Comparison of ENCODE assay signal across 22 cellular contexts in the genomic region with DNA sequence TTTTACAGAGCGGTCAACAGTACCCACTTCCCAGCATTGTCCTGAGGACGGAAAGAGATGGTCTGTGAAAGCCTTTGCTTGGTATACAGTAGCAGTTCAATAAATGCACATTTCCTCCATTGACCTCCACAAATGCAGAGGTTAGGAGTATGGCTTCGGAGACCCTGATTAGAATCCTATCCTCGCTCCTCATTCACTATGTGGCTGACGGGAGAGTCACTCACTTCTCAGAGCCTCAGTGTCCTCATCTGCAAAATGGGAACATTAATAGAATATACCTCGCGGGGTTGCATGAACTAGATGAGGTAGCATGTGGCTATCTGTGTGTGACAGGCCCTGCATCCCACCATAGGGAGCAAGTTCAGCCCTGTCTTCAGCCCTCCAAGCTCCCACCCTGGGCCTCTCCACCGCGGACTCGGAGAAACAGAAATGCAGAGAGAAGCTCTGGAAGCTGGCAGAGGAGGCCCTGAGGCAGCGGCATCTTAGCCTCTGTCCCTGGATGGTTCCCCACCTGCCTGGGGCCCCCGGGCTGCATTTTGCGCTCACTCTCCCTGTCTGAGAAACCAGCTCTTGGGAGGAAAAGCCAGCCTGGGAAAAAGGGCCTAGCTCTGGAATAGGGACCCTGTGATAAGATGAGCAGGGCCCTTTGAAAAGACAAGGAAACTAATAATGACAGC. TPM values are rescaled to one million over a fixed set of nuclear protein-coding genes. Genes with fewer than 3 reads are reported as not detected.
A peak's percentile ranks its signal among the peaks of the same experiment; 100 is the strongest.
DNase-seq lines count a peak whose midpoint lies in the region; ATAC-seq and TF ChIP-seq lines count a peak whose summit lies in the region.
"Had no signal": no experiment of that assay in that cellular context is flagged by ENCODE, and none has a peak within 500 bp of the region (broad histone marks: within the 10 kb centered on the region; RNA-seq: fewer than 3 reads in every experiment).

No MANE protein-coding gene starts in this region.

- peak overlapping the region; percentile 38 to 75 (median 73) for H3K27ac Mint-ChIP-seq in CD4-positive, CD25-positive, alpha-beta regulatory T cell
- peak overlapping the region; percentile 88 for H3K27ac Mint-ChIP-seq in stimulated activated effector memory CD8-positive, alpha-beta T cell treated with anti-CD3 and anti-CD28 coated beads, Interleukin-12 subunit alpha, Interleukin-12 subunit beta, amount 100 ng/mL, for 72 hours

- no peaks in the 10 kb centered on the region for H3K9me3 Mint-ChIP-seq in CD4-positive, CD25-positive, alpha-beta regulatory T cell
- no peaks in the 10 kb centered on the region for H3K9me3 Mint-ChIP-seq in stimulated activated effector memory CD8-positive, alpha-beta T cell treated with anti-CD3 and anti-CD28 coated beads, Interleukin-12 subunit alpha, Interleukin-12 subunit beta, amount 100 ng/mL, for 72 hours

- no peak for TF ChIP-seq CTCF in right lobe of liver (IDR thresholded peaks at IDR 0.05)
- TF ChIP-seq CTCF in coronary artery (IDR thresholded peaks at IDR 0.05): no peak

- H3K27ac ChIP-seq in CD4-positive, CD25-positive, alpha-beta regulatory T cell (ENCODE audit: insufficient read depth, low read length, poor library complexity, severe bottlenecking): no peak overlapping the region
- peak overlapping the region; percentile 76 for H3K27ac ChIP-seq in adipose tissue (ENCODE audit: low read depth, low read length)
- H3K27ac ChIP-seq in right lobe of liver: peak overlapping the region in 2 of 3 donors; percentile 19 to 73
- H3K27ac ChIP-seq in coronary artery: peak overlapping the region in 1 of 2 donors; percentile 64
- H3K27ac ChIP-seq: epithelial cell of prostate, gastrocnemius medialis, thyroid gland had no signal

- H3K4me3 Mint-ChIP-seq in CD4-positive, CD25-positive, alpha-beta regulatory T cell: peak overlapping the region in 1 of 4 donors; percentile 56
- peak overlapping the region; percentile 25 for H3K4me3 Mint-ChIP-seq in stimulated activated effector memory CD8-positive, alpha-beta T cell treated with anti-CD3 and anti-CD28 coated beads, Interleukin-12 subunit alpha, Interleukin-12 subunit beta, amount 100 ng/mL, for 72 hours

- no peak for DNase-seq in CD4-positive, CD25-positive, alpha-beta regulatory T cell
- DNase-seq in right lobe of liver (peak in 1 of 3 donors; percentile 37), coronary artery (ENCODE audit: low spot score) (no peak), NCI-H510A treated with DMSO at 0.1 percent for 48 hours (lab: John Stamatoyannopoulos, UW) (no peak), NCI-H446 treated with DMSO at 0.1 percent for 48 hours (lab: John Stamatoyannopoulos, UW) (no peak), NCI-H345 (lab: John Stamatoyannopoulos, UW) (no peak)
- DNase-seq in stimulated activated effector memory CD8-positive, alpha-beta T cell treated with anti-CD3 and anti-CD28 coated beads, Interleukin-12 subunit alpha, Interleukin-12 subunit beta, amount 100 ng/mL, for 72 hours (ENCODE audit: low spot score in 2 of 2): no peak
- DNase-seq: activated CD4-positive, alpha-beta T cell treated with anti-CD3 and anti-CD28 coated beads, Interleukin-2, amount 50 U/mL, for 4 hours; activated naive CD4-positive, alpha-beta T cell treated with anti-CD3 and anti-CD28 coated beads, Interleukin-2, amount 50 U/mL, for 16 hours; Caco-2; dermis blood vessel endothelial cell; gastrocnemius medialis; NCI-H2081; NCI-H526; stimulated activated CD8-positive, alpha-beta memory T cell treated with anti-CD3 and anti-CD28 coated beads, Interleukin-4, amount 100 ng/mL, for 48 hours; SW 1271; thyroid gland had no signal

- no peaks in the 10 kb centered on the region for H3K27me3 Mint-ChIP-seq in CD4-positive, CD25-positive, alpha-beta regulatory T cell

- H3K4me3 ChIP-seq in CD4-positive, CD25-positive, alpha-beta regulatory T cell (ENCODE audit: low read depth, low read length): no peak overlapping the region
- no peak overlapping the region for H3K4me3 ChIP-seq in right lobe of liver
- H3K4me3 ChIP-seq in coronary artery: no peak overlapping the region
- H3K4me3 ChIP-seq: gastrocnemius medialis, thyroid gland had no signal

- H3K4me1 Mint-ChIP-seq in CD4-positive, CD25-positive, alpha-beta regulatory T cell: peaks cover 0 to 61% (median 9%) of the 10 kb centered on the region in 4 donors
- H3K4me1 Mint-ChIP-seq in stimulated activated effector memory CD8-positive, alpha-beta T cell treated with anti-CD3 and anti-CD28 coated beads, Interleukin-12 subunit alpha, Interleukin-12 subunit beta, amount 100 ng/mL, for 72 hours: peaks cover 58% of the 10 kb centered on the region

- no peak for TF ChIP-seq POLR2A in right lobe of liver (IDR thresholded peaks at IDR 0.05)

- peaks cover 33% of the 10 kb centered on the region for H3K4me1 ChIP-seq in CD4-positive, CD25-positive, alpha-beta regulatory T cell (ENCODE audit: control insufficient read depth, insufficient read depth, low read length, poor library complexity, severe bottlenecking)
- no peaks in the 10 kb centered on the region for H3K4me1 ChIP-seq in right lobe of liver
- H3K4me1 ChIP-seq: Caco-2 had no signal

- H3K36me3 Mint-ChIP-seq in CD4-positive, CD25-positive, alpha-beta regulatory T cell: no peaks in the 10 kb centered on the region
- H3K36me3 Mint-ChIP-seq in stimulated activated effector memory CD8-positive, alpha-beta T cell treated with anti-CD3 and anti-CD28 coated beads, Interleukin-12 subunit alpha, Interleukin-12 subunit beta, amount 100 ng/mL, for 72 hours: no peaks in the 10 kb centered on the region

- no peaks in the 10 kb centered on the region for H3K36me3 ChIP-seq in CD4-positive, CD25-positive, alpha-beta regulatory T cell (ENCODE audit: control insufficient read depth, insufficient read depth, low read length)
- no peaks in the 10 kb centered on the region for H3K36me3 ChIP-seq in right lobe of liver
- H3K36me3 ChIP-seq: gastrocnemius medialis, thyroid gland had no signal

- ATAC-seq in CD4-positive, CD25-positive, alpha-beta regulatory T cell (ENCODE audit: low read depth in 2 of 2): no peak
- no peak for ATAC-seq in right lobe of liver
- no peak for ATAC-seq in stimulated activated effector memory CD8-positive, alpha-beta T cell treated with anti-CD3 and anti-CD28 coated beads, Interleukin-12 subunit alpha, Interleukin-12 subunit beta, amount 100 ng/mL, for 72 hours
- ATAC-seq: gastrocnemius medialis, Right ventricle myocardium inferior had no signal

- intact Hi-C loops in right lobe of liver (cut with DNase I): no loop called here

- H3K27me3 ChIP-seq in CD4-positive, CD25-positive, alpha-beta regulatory T cell (ENCODE audit: control insufficient read depth, insufficient read depth, low read length): no peaks in the 10 kb centered on the region
- H3K27me3 ChIP-seq in right lobe of liver: no peaks in the 10 kb centered on the region
- H3K27me3 ChIP-seq: gastrocnemius medialis, thyroid gland had no signal

- no peaks in the 10 kb centered on the region for H3K9me3 ChIP-seq in CD4-positive, CD25-positive, alpha-beta regulatory T cell (ENCODE audit: control insufficient read depth in 2 of 2, low read length in 2 of 2)
- no peaks in the 10 kb centered on the region for H3K9me3 ChIP-seq in right lobe of liver
- H3K9me3 ChIP-seq: Caco-2, gastrocnemius medialis, thyroid gland had no signal

- WGBS in adipose tissue, 3 donors: 90 to 92% (median 90%) methylated on average over 13 of the region's 13 CpGs
- WGBS in right lobe of liver (ENCODE audit: insufficient coverage, low coverage, low lambda C conversion rate, missing lambda C conversion rate): 76% methylated on average over 8 of the region's 13 CpGs

RNA-seq across cellular contexts. Expression of a gene that starts 11.9 kb away (rescaled TPM):
- 0.57 TPM for total RNA-seq in CD4-positive, CD25-positive, alpha-beta regulatory T cell
- polyA plus RNA-seq in CD4-positive, CD25-positive, alpha-beta regulatory T cell: under 1 TPM in 2 of 4 donors, not detected in 2; 0.13 to 0.41 TPM
- 10 to 100 TPM in 2 of 3 donors, 1 to 10 TPM in 1; 4.9 to 69.3 (median 49.3) TPM for polyA plus RNA-seq in adipose tissue
- 10 to 100 TPM in 3 of 6 experiments, 1 to 10 TPM in 3; 7.5 to 29.1 (median 10.1) TPM for total RNA-seq in right lobe of liver
- total RNA-seq: Caco-2, dermis blood vessel endothelial cell had no signal

RNA-seq across cellular contexts. Expression of a gene that starts 18.2 kb away (rescaled TPM):
- 30.4 TPM for total RNA-seq in CD4-positive, CD25-positive, alpha-beta regulatory T cell
- polyA plus RNA-seq in CD4-positive, CD25-positive, alpha-beta regulatory T cell: 10 to 100 TPM; 21.9 to 32.8 (median 23.3) TPM
- 10 to 100 TPM; 36.4 to 42.0 (median 39.9) TPM for polyA plus RNA-seq in adipose tissue
- 10 to 100 TPM in 5 of 6 experiments, 1 to 10 TPM in 1; 9.8 to 21.2 (median 13.1) TPM for total RNA-seq in right lobe of liver

RNA-seq across cellular contexts. Expression of a gene that starts 36.0 kb away (rescaled TPM):
- 58.9 TPM for total RNA-seq in CD4-positive, CD25-positive, alpha-beta regulatory T cell
- 100 to 1,000 TPM; 102 to 153 (median 120) TPM for polyA plus RNA-seq in CD4-positive, CD25-positive, alpha-beta regulatory T cell
- 100 to 1,000 TPM in 2 of 3 donors, 10 to 100 TPM in 1; 76.2 to 157 (median 134) TPM for polyA plus RNA-seq in adipose tissue
- 10 to 100 TPM; 52.5 to 98.1 (median 63.3) TPM for total RNA-seq in right lobe of liver

RNA-seq across cellular contexts. Expression of a gene that starts 37.7 kb away (rescaled TPM):
- total RNA-seq in CD4-positive, CD25-positive, alpha-beta regulatory T cell: not detected
- polyA plus RNA-seq in CD4-positive, CD25-positive, alpha-beta regulatory T cell: not detected
- 1 to 10 TPM in 1 of 3 donors, under 1 TPM in 2; 0.07 to 3.1 (median 0.68) TPM for polyA plus RNA-seq in adipose tissue
- under 1 TPM in 5 of 6 experiments, not detected in 1; 0.04 to 0.24 (median 0.13) TPM for total RNA-seq in right lobe of liver
- total RNA-seq: Caco-2, dermis blood vessel endothelial cell, H7, lower leg skin, thyroid gland had no signal

RNA-seq across cellular contexts. Expression of a gene that starts 58.7 kb away (rescaled TPM):
- 1.7 TPM for total RNA-seq in CD4-positive, CD25-positive, alpha-beta regulatory T cell
- not detected for polyA plus RNA-seq in CD4-positive, CD25-positive, alpha-beta regulatory T cell
- polyA plus RNA-seq in adipose tissue: under 1 TPM in 2 of 3 donors, not detected in 1; 0.21 to 0.59 TPM
- under 1 TPM in 3 of 6 experiments, not detected in 3; 0.15 to 0.49 (median 0.25) TPM for total RNA-seq in right lobe of liver
